In genomic region chr1:228776439-228776838, GRCh38 we compare ENCODE assay signal across 28 cellular contexts. TPM values are rescaled to one million over a fixed set of nuclear protein-coding genes. Genes with fewer than 3 reads are reported as not detected.
A peak's percentile ranks its signal among the peaks of the same experiment; 100 is the strongest.
DNase-seq lines count a peak whose midpoint lies in the region; ATAC-seq, FAIRE-seq and TF ChIP-seq lines count a peak whose summit lies in the region.
"Had no signal": no experiment of that assay in that cellular context is flagged by ENCODE, and none has a peak within 500 bp of the region (broad histone marks: within the 10 kb centered on the region; RNA-seq: fewer than 3 reads in every experiment).

No MANE protein-coding gene starts in this region.

- intact Hi-C loops in K562 (cut with micrococcal nuclease) (no loop called here), sciatic nerve (cut with DNase I) (no loop called here)

- H3K56ac ChIP-seq in H1 (replicated peaks; ENCODE audit: insufficient read length, low read depth, low read length): no peak overlapping the region

- no peak overlapping the region for H3K4ac ChIP-seq in H1 (replicated peaks; ENCODE audit: insufficient read length, low read depth, low read length)
- H3K4ac ChIP-seq in neuronal stem cell (ENCODE audit: low read length): no peak overlapping the region

- H3K9ac ChIP-seq in K562 (ENCODE audit: insufficient read depth in 1 of 2, low read depth in 2 of 2, low read length in 2 of 2) (no peak overlapping the region), H1 (replicated peaks in 1 of 4; ENCODE audit: extremely low read depth in 1 of 4, low read depth in 3 of 4, low read length in 3 of 4) (no peak overlapping the region), neuronal stem cell (ENCODE audit: low read depth, low read length, poor library complexity) (no peak overlapping the region), endodermal cell (ENCODE audit: extremely low read depth, low read length, poor library complexity, severe bottlenecking) (no peak overlapping the region)
- H3K9ac ChIP-seq: BLaER1 had no signal

- H3K27me3 Mint-ChIP-seq in endodermal cell (ENCODE audit: insufficient read depth): peaks cover 13% of the 10 kb centered on the region
- H3K27me3 Mint-ChIP-seq: CD4-positive, alpha-beta memory T cell; CD8-positive, alpha-beta memory T cell had no signal

- TF ChIP-seq CTCF in K562 (IDR thresholded peaks at IDR 0.05 in 2 of 3, conservative IDR thresholded peaks at IDR 0.05 in 1 of 3; ENCODE audit: insufficient read depth in 2 of 3, low read depth in 1 of 3, low read length in 3 of 3) (no peak), H1 (IDR thresholded peaks at IDR 0.05; ENCODE audit: control extremely low read depth in 1 of 3, insufficient read depth in 1 of 3, low read depth in 1 of 3, low read length in 3 of 3) (no peak), endodermal cell (conservative IDR thresholded peaks at IDR 0.05) (no peak)

- H2BK120ac ChIP-seq in H1 (replicated peaks; ENCODE audit: low read depth, low read length) (no peak overlapping the region), neuronal stem cell (ENCODE audit: low read depth, low read length) (no peak overlapping the region)

- no peaks in the 10 kb centered on the region for H3K79me1 ChIP-seq in H1 (ENCODE audit: low read depth, low read length)
- no peaks in the 10 kb centered on the region for H3K79me1 ChIP-seq in neuronal stem cell (ENCODE audit: low read depth, low read length)

- ATAC-seq in K562: no peak
- peak; percentile 76 for ATAC-seq in sciatic nerve
- no peak for ATAC-seq in HG02678 (IDR thresholded peaks at IDR 0.05; ENCODE audit: unreplicated experiment)
- ATAC-seq: GM12878 had no signal

- H3K18ac ChIP-seq in H1 (ENCODE audit: extremely low read depth, low read length): no peak overlapping the region
- no peak overlapping the region for H3K18ac ChIP-seq in neuronal stem cell (ENCODE audit: low read length)

- CTCF ChIA-PET in K562 (lab: Yijun Ruan, JAX; ENCODE audit: low intra/inter-chr PET ratio): no interaction called here
- CTCF ChIA-PET in H1 (lab: Charles Lee; ENCODE audit: partially characterized antibody): no interaction called here

- H2BK5ac ChIP-seq in H1 (ENCODE audit: low read depth, low read length) (no peak overlapping the region), neuronal stem cell (ENCODE audit: low read length) (no peak overlapping the region)

- no peaks in the 10 kb centered on the region for H3K36me3 ChIP-seq in K562 (ENCODE audit: control insufficient read depth, insufficient read depth, low read length)
- no peaks in the 10 kb centered on the region for H3K36me3 ChIP-seq in H1 (ENCODE audit: control insufficient read depth in 2 of 4, insufficient read depth in 4 of 4, low read length in 3 of 4)
- no peaks in the 10 kb centered on the region for H3K36me3 ChIP-seq in neuronal stem cell (replicated peaks in 1 of 2; ENCODE audit: control insufficient read depth in 2 of 2, insufficient read depth in 2 of 2, low read length in 2 of 2)
- H3K36me3 ChIP-seq in endodermal cell (ENCODE audit: control insufficient read depth, insufficient read depth, low read length): no peaks in the 10 kb centered on the region
- H3K36me3 ChIP-seq: BE2C, BLaER1 had no signal

- H3K79me2 ChIP-seq in K562 (ENCODE audit: control insufficient read depth, insufficient read depth, low read length) (no peaks in the 10 kb centered on the region), H1 (ENCODE audit: control insufficient read depth in 1 of 2, insufficient read depth in 2 of 2, low read length in 2 of 2) (no peaks in the 10 kb centered on the region)

- H4K5ac ChIP-seq in H1 (ENCODE audit: insufficient read length, low read depth, low read length): no peak overlapping the region

- no peak overlapping the region for H3K4me2 ChIP-seq in K562 (ENCODE audit: insufficient read depth, low read length)
- H3K4me2 ChIP-seq in H1 (ENCODE audit: insufficient read depth in 1 of 2, low read depth in 2 of 2, low read length in 2 of 2): no peak overlapping the region
- H3K4me2 ChIP-seq in neuronal stem cell (ENCODE audit: insufficient read depth, low read length, poor library complexity, severe bottlenecking): no peak overlapping the region
- H3K4me2 ChIP-seq: BLaER1 had no signal

- peaks cover 2% of the 10 kb centered on the region for H3K9me3 Mint-ChIP-seq in endodermal cell
- H3K9me3 Mint-ChIP-seq: CD4-positive, alpha-beta memory T cell; CD8-positive, alpha-beta memory T cell had no signal

- no peaks in the 10 kb centered on the region for H3K9me3 ChIP-seq in K562 (replicated peaks; ENCODE audit: control insufficient read depth, insufficient read depth, low read depth, low read length)
- peaks cover 0 to 3% of the 10 kb centered on the region in 2 experiments; a peak in 1 of 4 replicates for H3K9me3 ChIP-seq in H1 (ENCODE audit: insufficient read depth in 2 of 2, low read depth in 1 of 2, low read length in 1 of 2)
- no peaks in the 10 kb centered on the region for H3K9me3 ChIP-seq in neuronal stem cell (replicated peaks in 1 of 2; ENCODE audit: control insufficient read depth in 2 of 2, insufficient read depth in 1 of 2, low read depth in 1 of 2, low read length in 2 of 2)
- no peaks in the 10 kb centered on the region for H3K9me3 ChIP-seq in endodermal cell (ENCODE audit: control insufficient read depth, low read length)
- H3K9me3 ChIP-seq: BE2C had no signal

- H2BK15ac ChIP-seq in H1 (ENCODE audit: low read length) (no peak overlapping the region), neuronal stem cell (ENCODE audit: low read length) (peak overlapping the region; percentile 0)

- no peak overlapping the region for H2BK20ac ChIP-seq in H1 (ENCODE audit: low read length)

- POLR2A ChIA-PET in K562 (lab: Yijun Ruan, JAX) (no interaction called here), H1 (lab: Charles Lee; ENCODE audit: partially characterized antibody) (no interaction called here)

- H3K23ac ChIP-seq in H1 (ENCODE audit: insufficient read length) (peak overlapping the region; percentile 85), neuronal stem cell (ENCODE audit: low read depth, low read length, poor library complexity) (no peak overlapping the region)

- H2BK12ac ChIP-seq in H1 (ENCODE audit: low read depth, low read length): 0 out of 2 replicates have a peak overlapping the region, but pooled peaks have one; percentile 29
- H2BK12ac ChIP-seq in neuronal stem cell (ENCODE audit: low read length): no peak overlapping the region

- peaks cover 6 to 14% of the 10 kb centered on the region in 2 experiments; a peak in 3 of 5 replicates for H3K27me3 ChIP-seq in K562 (ENCODE audit: control insufficient read depth in 2 of 2, insufficient read depth in 2 of 2, low read length in 2 of 2)
- H3K27me3 ChIP-seq in H1 (replicated peaks in 1 of 4; ENCODE audit: control insufficient read depth in 3 of 4, extremely low read depth in 1 of 4, insufficient read depth in 3 of 4, low read length in 3 of 4): no peaks in the 10 kb centered on the region
- H3K27me3 ChIP-seq in neuronal stem cell (ENCODE audit: control insufficient read depth in 3 of 3, insufficient read depth in 3 of 3, low read depth in 1 of 3, low read length in 3 of 3): no peaks in the 10 kb centered on the region
- H3K27me3 ChIP-seq in endodermal cell (ENCODE audit: control insufficient read depth, insufficient read depth, low read length, poor library complexity, severe bottlenecking): peaks cover 62% of the 10 kb centered on the region
- H3K27me3 ChIP-seq: BE2C, BLaER1 had no signal

- TF ChIP-seq EP300 in K562 (IDR thresholded peaks at IDR 0.05; ENCODE audit: low read length) (no peak), H1 (IDR thresholded peaks at IDR 0.05; ENCODE audit: borderline replicate concordance in 1 of 2, low read depth in 2 of 2, low read length in 2 of 2) (no peak)

- no peak overlapping the region for H3K27ac Mint-ChIP-seq in endodermal cell
- H3K27ac Mint-ChIP-seq: CD4-positive, CD25-positive, alpha-beta regulatory T cell had no signal

- no peak overlapping the region for H2AK5ac ChIP-seq in H1 (ENCODE audit: low read depth, low read length)
- no peak overlapping the region for H2AK5ac ChIP-seq in neuronal stem cell (ENCODE audit: low read depth, low read length)

- in situ Hi-C loops in K562 (cut with MboI): no loop called here

- DNase-seq in K562 (ENCODE audit: extremely low read depth in 1 of 4, low spot score in 3 of 4): no peak
- DNase-seq in H1 (ENCODE audit: low read depth in 1 of 2, low spot score in 2 of 2): no peak
- no peak for DNase-seq in neuronal stem cell (ENCODE audit: low spot score)
- DNase-seq in sciatic nerve (ENCODE audit: low spot score): no peak
- no peak for DNase-seq in MV-4-11 (lab: John Stamatoyannopoulos, UW)
- DNase-seq in endodermal cell: no peak
- DNase-seq: 8988T; ACHN; BE2C; C1 segment of cervical spinal cord; CD4-positive, alpha-beta memory T cell; CD4-positive, CD25-positive, alpha-beta regulatory T cell; CD8-positive, alpha-beta memory T cell; COR-L47; DMS 273 treated with DMSO at 0.1 percent for 48 hours; DMS153; DMS53; DMS79; DND-41; EL; GDM1 had no signal

- H4K8ac ChIP-seq in H1 (ENCODE audit: extremely low read depth, insufficient read depth, low read length): no peak overlapping the region
- no peak overlapping the region for H4K8ac ChIP-seq in neuronal stem cell (ENCODE audit: low read depth, low read length)

- no peaks in the 10 kb centered on the region for H3K9me1 ChIP-seq in K562 (ENCODE audit: control insufficient read depth, insufficient read depth, low read length)

- no peak overlapping the region for H3K14ac ChIP-seq in H1 (ENCODE audit: insufficient read length)
- H3K14ac ChIP-seq in neuronal stem cell (ENCODE audit: low read length): no peak overlapping the region

- TF ChIP-seq RAD21 in K562 (CRISPR knock-in tag; conservative IDR thresholded peaks at IDR 0.05 in 1 of 2, IDR thresholded peaks at IDR 0.05 in 1 of 2) (no peak), H1 (IDR thresholded peaks at IDR 0.05 in 1 of 2, conservative IDR thresholded peaks at IDR 0.05 in 1 of 2; ENCODE audit: low read depth in 2 of 2, low read length in 2 of 2) (no peak)

- H4K20me1 ChIP-seq in K562 (replicated peaks; ENCODE audit: control insufficient read depth, insufficient read depth, low read length) (no peaks in the 10 kb centered on the region), H1 (replicated peaks in 1 of 2; ENCODE audit: control insufficient read depth in 1 of 2, insufficient read depth in 2 of 2, low read length in 2 of 2) (no peaks in the 10 kb centered on the region)
- H4K20me1 ChIP-seq: BLaER1 had no signal

- no peaks in the 10 kb centered on the region for H3K36me3 Mint-ChIP-seq in endodermal cell (ENCODE audit: low read depth)
- H3K36me3 Mint-ChIP-seq: CD14-positive monocyte; CD4-positive, alpha-beta memory T cell; CD4-positive, CD25-positive, alpha-beta regulatory T cell had no signal

- H3K27ac ChIP-seq in K562 (ENCODE audit: extremely low read depth, low read depth, low read length) (no peak overlapping the region), H1 (ENCODE audit: low read depth, low read length) (no peak overlapping the region), neuronal stem cell (replicated peaks; ENCODE audit: low read length) (no peak overlapping the region), endodermal cell (ENCODE audit: low read depth, low read length) (no peak overlapping the region)
- H3K27ac ChIP-seq: BLaER1 had no signal

- H3K4me3 ChIP-seq in K562 (no peak overlapping the region), H1 (ENCODE audit: extremely low read depth in 1 of 4, insufficient read depth in 2 of 4, low read depth in 3 of 4, low read length in 4 of 4) (no peak overlapping the region), neuronal stem cell (ENCODE audit: low read length in 2 of 2) (no peak overlapping the region), endodermal cell (ENCODE audit: low read length) (no peak overlapping the region)
- H3K4me3 ChIP-seq: BLaER1, GM12878 had no signal

- peaks cover 0 to 4% of the 10 kb centered on the region in 2 experiments; a peak in 1 of 5 replicates for H3K4me1 ChIP-seq in K562 (replicated peaks in 1 of 2; ENCODE audit: control insufficient read depth in 2 of 2, insufficient read depth in 2 of 2, low read length in 2 of 2)
- H3K4me1 ChIP-seq in H1 (replicated peaks in 1 of 4; ENCODE audit: control insufficient read depth in 3 of 4, insufficient read depth in 4 of 4, low read length in 3 of 4): no peaks in the 10 kb centered on the region
- H3K4me1 ChIP-seq in neuronal stem cell (ENCODE audit: control insufficient read depth in 2 of 2, insufficient read depth in 1 of 2, low read depth in 1 of 2, low read length in 2 of 2): peaks cover 0 to 3% of the 10 kb centered on the region in 2 donors
- H3K4me1 ChIP-seq in endodermal cell (ENCODE audit: control insufficient read depth, insufficient read depth, low read length): peaks cover 4% of the 10 kb centered on the region

- TF ChIP-seq POLR2A in K562 (conservative IDR thresholded peaks at IDR 0.05) (no peak), H1 (IDR thresholded peaks at IDR 0.05; ENCODE audit: control extremely low read depth in 1 of 2, low read depth in 2 of 2, low read length in 2 of 2) (no peak)

- no peaks in the 10 kb centered on the region for H3K23me2 ChIP-seq in H1 (ENCODE audit: low read depth, low read length)

- H2AFZ ChIP-seq in K562 (ENCODE audit: low read depth, low read length) (no peak overlapping the region), H1 (ENCODE audit: low read length) (no peak overlapping the region), neuronal stem cell (ENCODE audit: low read length) (no peak overlapping the region)

- no TSS peak for BruUV-seq in K562 (replicated peaks; lab: Mats Ljungman, UMichigan)

- FAIRE-seq in K562 (lab: Jason Lieb, UNC): peak; percentile 6
- FAIRE-seq in H1 (lab: Jason Lieb, UNC): no peak
- FAIRE-seq: A204.1, GM12878, GM12892, GM18507 had no signal

- H4K91ac ChIP-seq in H1 (replicated peaks; ENCODE audit: insufficient read length, low read length) (no peak overlapping the region), neuronal stem cell (ENCODE audit: low read depth, low read length, poor library complexity) (no peak overlapping the region)

- 0% methylated on average over 2 of the region's 2 CpGs for WGBS in K562 (ENCODE audit: insufficient coverage, low coverage, missing lambda C conversion rate)
- WGBS in H1 (ENCODE audit: extremely low coverage in 1 of 2, insufficient coverage in 1 of 2, insufficient read length in 1 of 2, insufficient replicate concordance in 2 of 2, low coverage in 1 of 2, low lambda C conversion rate in 2 of 2, missing lambda C conversion rate in 1 of 2), 2 experiments: 94% methylated on average over 2 of the region's 2 CpGs; no CpG with 5 or more reads in 1 of the 2 experiments
- no CpG with 5 or more reads among the region's 2 CpGs for WGBS in neuronal stem cell (ENCODE audit: extremely low coverage in 2 of 2, insufficient read length in 2 of 2, insufficient replicate concordance in 1 of 2), 2 donors
- 80 to 90% methylated on average over 1 to 2 of the region's 2 CpGs for WGBS in endodermal cell (ENCODE audit: insufficient coverage in 1 of 2, insufficient read length in 1 of 2), 2 experiments

- peaks cover 12% of the 10 kb centered on the region for H3K4me1 Mint-ChIP-seq in endodermal cell
- H3K4me1 Mint-ChIP-seq: CD4-positive, CD25-positive, alpha-beta regulatory T cell had no signal

- no peak overlapping the region for H3K4me3 Mint-ChIP-seq in endodermal cell
- H3K4me3 Mint-ChIP-seq: CD14-positive monocyte; CD4-positive, alpha-beta memory T cell; CD4-positive, CD25-positive, alpha-beta regulatory T cell; CD8-positive, alpha-beta memory T cell had no signal

RNA-seq across cellular contexts. Expression of gene RHOU, which starts 41.2 kb away (rescaled TPM):
- not detected in 2 replicates for total RNA-seq in K562 (2011; cell fraction: chromatin; rRNA removed; ENCODE audit: low replicate concordance)
- not detected in 2 replicates for total RNA-seq in K562 (2011; cell fraction: nucleolus; rRNA removed)
- total RNA-seq in K562 (2011; cell fraction: nucleoplasm; rRNA removed): not detected in 2 replicates
- total RNA-seq in K562 (2014; rRNA removed): not detected in 2 replicates
- total RNA-seq in K562 (2014; rRNA removed; fragmentation: Illumina TruSeq; extraction: Trizol): not detected in 2 replicates
- total RNA-seq in K562 (2015; rRNA removed; fragmentation: Illumina TruSeq; extraction: Trizol): not detected in 2 replicates
- 0.04 and 0.07 TPM in 2 replicates for total RNA-seq in K562 (2021)
- polyA plus RNA-seq in K562 (2011; rRNA removed): not detected in 2 replicates
- 0.03 TPM in 1 of 2 replicates, not detected in the other for polyA plus RNA-seq in K562 (2011; cell fraction: cytosol; rRNA removed)
- polyA plus RNA-seq in K562 (2011; cell fraction: nucleus; rRNA removed): not detected in 2 replicates
- not detected in 2 replicates for polyA plus RNA-seq in K562 (2012)
- not detected in 2 replicates for polyA plus RNA-seq in K562 (2014; fragmentation: Illumina TruSeq; extraction: Trizol)
- polyA plus RNA-seq in K562 (2014; fragmentation: Nextera tagmentation; extraction: Ambion mirVana): not detected
- polyA plus RNA-seq in K562 (2014; rRNA removed): not detected in 2 replicates
- not detected in 2 replicates for polyA minus RNA-seq in K562 (2011; rRNA and poly(A)+ RNA removed)
- not detected in 2 replicates for polyA minus RNA-seq in K562 (2011; cell fraction: cytosol; rRNA and poly(A)+ RNA removed)
- not detected in 2 replicates for polyA minus RNA-seq in K562 (2011; cell fraction: nucleus; rRNA and poly(A)+ RNA removed)
- 3.4 and 3.5 TPM in 2 replicates for total RNA-seq in H1 (2021; fragmentation: NEBNext Ultra II Directional; extraction: Animal tissue kit (Norgen Biotek cat#: 25700))
- 3.0 TPM in 2 replicates for polyA plus RNA-seq in H1 (2011; rRNA removed)
- 2.5 TPM for polyA plus RNA-seq in H1 (2011; cell fraction: cytosol; rRNA removed)
- polyA plus RNA-seq in H1 (2011; cell fraction: nucleus; rRNA removed): 1.7 TPM
- 3.1 to 4.5 TPM (median 3.6 TPM) in 4 replicates for polyA plus RNA-seq in H1 (2012, experiment 1 of 2)
- 0.60 TPM for polyA plus RNA-seq in H1 (2012, experiment 2 of 2)
- polyA plus RNA-seq in H1 (2013, experiment 1 of 2): 2.9 TPM
- polyA plus RNA-seq in H1 (2013, experiment 2 of 2): 3.3 TPM
- polyA minus RNA-seq in H1 (2011; rRNA and poly(A)+ RNA removed): 4.1 and 5.0 TPM in 2 replicates
- 2.9 TPM for polyA minus RNA-seq in H1 (2011; cell fraction: cytosol; rRNA and poly(A)+ RNA removed)
- 1.8 TPM for polyA minus RNA-seq in H1 (2011; cell fraction: nucleus; rRNA and poly(A)+ RNA removed)
- polyA plus RNA-seq in neuronal stem cell (2013, experiment 1 of 2): 32.0 TPM
- 32.1 TPM for polyA plus RNA-seq in neuronal stem cell (2013, experiment 2 of 2)
- total RNA-seq in sciatic nerve: 21.8 TPM
- 10 to 100 TPM in 1 of 2 donors, 1 to 10 TPM in 1; 9.0 to 12.0 TPM for total RNA-seq in endodermal cell
- polyA plus RNA-seq in endodermal cell (2013, experiment 1 of 2): 26.4 TPM
- polyA plus RNA-seq in endodermal cell (2013, experiment 2 of 2): 24.9 TPM
- total RNA-seq: GM12878 had no signal
- polyA plus RNA-seq: GM12878 had no signal
